24 cellular contexts compared by ENCODE assay signal in the genomic region with DNA sequence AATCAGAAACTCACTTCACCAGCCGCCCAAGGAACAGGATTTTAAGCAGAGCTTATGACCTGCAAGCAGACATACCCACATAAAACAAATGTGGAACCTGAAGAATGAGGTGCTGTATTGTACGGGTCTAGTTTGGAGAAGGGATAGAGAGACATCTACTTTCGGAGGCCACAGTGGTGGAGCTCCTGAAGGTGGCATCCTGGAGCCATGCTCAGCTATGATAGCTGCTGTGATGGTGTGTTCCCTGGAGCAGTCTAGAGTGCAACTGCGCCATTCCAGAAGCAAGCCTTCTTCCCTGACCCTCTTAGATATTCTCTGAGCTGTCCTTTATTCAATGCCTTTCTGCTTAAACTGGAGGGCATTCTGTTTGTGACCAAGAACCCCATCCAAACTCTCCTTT.
DNase-seq lines count a peak whose midpoint lies in the region; ATAC-seq, FAIRE-seq and TF ChIP-seq lines count a peak whose summit lies in the region.
"Had no signal": no experiment of that assay in that cellular context is flagged by ENCODE, and none has a peak within 500 bp of the region (broad histone marks: within the 10 kb centered on the region; RNA-seq: fewer than 3 reads in every experiment).

No MANE protein-coding gene starts in this region.

- H3K27me3 ChIP-seq in HepG2 (ENCODE audit: control insufficient read depth in 1 of 2, insufficient read depth in 2 of 2, low read length in 2 of 2) (no peaks in the 10 kb centered on the region), right lobe of liver (no peaks in the 10 kb centered on the region), OCI-LY1 (ENCODE audit: insufficient read depth, low read length) (0 out of 2 replicates have a peak, but pooled peaks cover 2% of the 10 kb centered on the region), H1 (replicated peaks in 1 of 4; ENCODE audit: control insufficient read depth in 3 of 4, extremely low read depth in 1 of 4, insufficient read depth in 3 of 4, low read length in 3 of 4) (no peaks in the 10 kb centered on the region)

- H3K4me1 ChIP-seq in HepG2 (ENCODE audit: insufficient read depth, low read length), result no peaks in the 10 kb centered on the region
- no peaks in the 10 kb centered on the region for H3K4me1 ChIP-seq in right lobe of liver
- no peaks in the 10 kb centered on the region for H3K4me1 ChIP-seq in OCI-LY1 (ENCODE audit: insufficient read depth, low read length, severe bottlenecking)
- peaks cover 0 to 5% (median 3%) of the 10 kb centered on the region in 4 experiments; a peak in 3 of 7 replicates for H3K4me1 ChIP-seq in H1 (replicated peaks in 1 of 4; ENCODE audit: control insufficient read depth in 3 of 4, insufficient read depth in 4 of 4, low read length in 3 of 4)
- H3K4me1 ChIP-seq: Caco-2 had no signal

- no peak overlapping the region for H2AK5ac ChIP-seq in H1 (ENCODE audit: low read depth, low read length)

- CTCF ChIA-PET in HepG2 (lab: Yijun Ruan, JAX; ENCODE audit: low intra/inter-chr PET ratio, low total read pairs) (no interaction called here), H1 (lab: Charles Lee; ENCODE audit: partially characterized antibody) (interaction anchor here (0.9 to 2.4 kb wide), 3 partner anchors 9 to 159 kb away, joined by 4 to 21 read pairs (median 5); no protein-coding TSS in a partner anchor)

- peaks cover 19% of the 10 kb centered on the region for H3K23me2 ChIP-seq in H1 (ENCODE audit: low read depth, low read length)

- no peak overlapping the region for H3K27ac ChIP-seq in HepG2 (ENCODE audit: extremely low read length, insufficient read depth, low read length)
- H3K27ac ChIP-seq in right lobe of liver, result no peak overlapping the region
- no peak overlapping the region for H3K27ac ChIP-seq in OCI-LY1 (ENCODE audit: low read depth, low read length, poor library complexity, severe bottlenecking)
- no peak overlapping the region for H3K27ac ChIP-seq in H1 (ENCODE audit: low read depth, low read length)
- H3K27ac ChIP-seq: C4-2B, GM23248 had no signal

- no peaks in the 10 kb centered on the region for H3K9me2 ChIP-seq in OCI-LY1 (ENCODE audit: low read depth, low read length)

- no TSS peak for BruUV-seq in HepG2 (replicated peaks; lab: Mats Ljungman, UMichigan)

- H3K9ac ChIP-seq in HepG2 (ENCODE audit: insufficient read depth, low read depth, low read length) (no peak overlapping the region), OCI-LY1 (ENCODE audit: low read length) (no peak overlapping the region), H1 (replicated peaks in 1 of 4; ENCODE audit: extremely low read depth in 1 of 4, low read depth in 3 of 4, low read length in 3 of 4) (no peak overlapping the region)
- H3K9ac ChIP-seq: GM23248 had no signal

- no peak overlapping the region for H3K4me3 ChIP-seq in HepG2 (replicated peaks in 1 of 3; ENCODE audit: insufficient read depth in 1 of 3, low read depth in 2 of 3, low read length in 3 of 3)
- H3K4me3 ChIP-seq in right lobe of liver, result no peak overlapping the region
- H3K4me3 ChIP-seq in OCI-LY1 (ENCODE audit: low read depth, low read length, poor library complexity, severe bottlenecking), result no peak overlapping the region
- H3K4me3 ChIP-seq in H1 (ENCODE audit: extremely low read depth in 1 of 4, insufficient read depth in 2 of 4, low read depth in 3 of 4, low read length in 4 of 4), result no peak overlapping the region
- H3K4me3 ChIP-seq: GM23248 had no signal

- H3K14ac ChIP-seq in H1 (ENCODE audit: insufficient read length), result no peak overlapping the region

- WGBS in HepG2 (ENCODE audit: low lambda C conversion rate), result 41% methylated on average over 4 of the region's 4 CpGs
- WGBS in right lobe of liver (ENCODE audit: insufficient coverage, low coverage, low lambda C conversion rate, missing lambda C conversion rate), result 60% methylated on average over 4 of the region's 4 CpGs
- WGBS in H1 (ENCODE audit: extremely low coverage in 1 of 2, insufficient coverage in 1 of 2, insufficient read length in 1 of 2, insufficient replicate concordance in 2 of 2, low coverage in 1 of 2, low lambda C conversion rate in 2 of 2, missing lambda C conversion rate in 1 of 2), 2 experiments, result 93% methylated on average over 4 of the region's 4 CpGs; no CpG with 5 or more reads in 1 of the 2 experiments

- H4K20me1 ChIP-seq in HepG2 (ENCODE audit: insufficient read depth, low read length) (no peaks in the 10 kb centered on the region), OCI-LY1 (ENCODE audit: insufficient read depth, low read length) (no peaks in the 10 kb centered on the region), H1 (replicated peaks in 1 of 2; ENCODE audit: control insufficient read depth in 1 of 2, insufficient read depth in 2 of 2, low read length in 2 of 2) (peaks cover 0 to 9% of the 10 kb centered on the region in 2 experiments)

- H3K36me3 ChIP-seq in HepG2 (replicated peaks in 1 of 2; ENCODE audit: control insufficient read depth in 1 of 2, insufficient read depth in 2 of 2, low read length in 2 of 2) (no peaks in the 10 kb centered on the region), right lobe of liver (no peaks in the 10 kb centered on the region), OCI-LY1 (ENCODE audit: insufficient read depth, low read length) (no peaks in the 10 kb centered on the region), H1 (ENCODE audit: control insufficient read depth in 2 of 4, insufficient read depth in 4 of 4, low read length in 3 of 4) (no peaks in the 10 kb centered on the region; a peak in 1 of 8 replicates)

- TF ChIP-seq EP300 in HepG2 (IDR thresholded peaks at IDR 0.05; ENCODE audit: low read depth in 2 of 2, low read length in 2 of 2) (no peak), HepG2 (CRISPR knock-in tag; IDR thresholded peaks at IDR 0.05; ENCODE audit: borderline replicate concordance) (no peak), H1 (IDR thresholded peaks at IDR 0.05; ENCODE audit: borderline replicate concordance in 1 of 2, low read depth in 2 of 2, low read length in 2 of 2) (no peak)

- no peak for DNase-seq in HepG2 (ENCODE audit: low spot score)
- DNase-seq in right lobe of liver, result no peak
- DNase-seq in H1 (ENCODE audit: low read depth in 1 of 2, low spot score in 2 of 2), result no peak
- no peak for DNase-seq in effector CD8-positive, alpha-beta T cell (lab: John Stamatoyannopoulos, UW)
- no peak for DNase-seq in cardiac septum (ENCODE audit: low spot score)
- DNase-seq: Caco-2; CD8-positive, alpha-beta T cell; DMS79 treated with DMSO at 0.1 percent for 48 hours; GM23248; H9; KG1; MM.1S; NCI-H187 treated with DMSO at 0.1 percent for 48 hours; NCI-H2107; NCI-H446; NCI-H524 treated with DMSO at 0.1 percent for 48 hours; NCI-H774; OCI-M1; T-helper 2 cell had no signal

- H3K79me2 ChIP-seq in HepG2 (ENCODE audit: insufficient read depth, low read length) (no peaks in the 10 kb centered on the region), OCI-LY1 (ENCODE audit: insufficient read depth, low read length) (no peaks in the 10 kb centered on the region), H1 (ENCODE audit: control insufficient read depth in 1 of 2, insufficient read depth in 2 of 2, low read length in 2 of 2) (no peaks in the 10 kb centered on the region; a peak in 1 of 4 replicates)

- POLR2A ChIA-PET in HepG2 (lab: Yijun Ruan, JAX), result no interaction called here
- POLR2A ChIA-PET in H1 (lab: Charles Lee; ENCODE audit: partially characterized antibody), result no interaction called here

- H3K18ac ChIP-seq in H1 (ENCODE audit: extremely low read depth, low read length), result peak overlapping the region; percentile 33; the same call in 1 of the 2 replicates

- peak overlapping the region; percentile 48 for H2BK120ac ChIP-seq in H1 (replicated peaks; ENCODE audit: low read depth, low read length)

- TF ChIP-seq POLR2A in HepG2 (IDR thresholded peaks at IDR 0.05; ENCODE audit: insufficient read depth in 1 of 2, low read depth in 2 of 2, low read length in 2 of 2), result no peak
- TF ChIP-seq POLR2A in right lobe of liver (IDR thresholded peaks at IDR 0.05), result no peak
- no peak for TF ChIP-seq POLR2A in H1 (IDR thresholded peaks at IDR 0.05; ENCODE audit: control extremely low read depth in 1 of 2, low read depth in 2 of 2, low read length in 2 of 2)

- no peaks in the 10 kb centered on the region for H3K9me3 ChIP-seq in HepG2 (ENCODE audit: low read length)
- H3K9me3 ChIP-seq in right lobe of liver, result no peaks in the 10 kb centered on the region
- H3K9me3 ChIP-seq in OCI-LY1 (ENCODE audit: low read length), result 0 out of 2 replicates have a peak, but pooled peaks cover 3% of the 10 kb centered on the region
- H3K9me3 ChIP-seq in H1 (ENCODE audit: insufficient read depth in 2 of 2, low read depth in 1 of 2, low read length in 1 of 2), result no peaks in the 10 kb centered on the region
- H3K9me3 ChIP-seq: Caco-2 had no signal

- in situ Hi-C loops in HepG2 (cut with HindIII; ENCODE audit: extremely low pct_ligation_motif_present, low pct_unique_long_range_greater_than_20kb), result no loop called here

- FAIRE-seq in HepG2 (lab: Jason Lieb, UNC) (no peak), H1 (lab: Jason Lieb, UNC) (no peak)
- FAIRE-seq: GM18507 had no signal

- no peak overlapping the region for H3K56ac ChIP-seq in H1 (replicated peaks; ENCODE audit: insufficient read length, low read depth, low read length)

- H3K4ac ChIP-seq in H1 (replicated peaks; ENCODE audit: insufficient read length, low read depth, low read length), result no peak overlapping the region

- H4K5ac ChIP-seq in H1 (ENCODE audit: insufficient read length, low read depth, low read length), result no peak overlapping the region

- H2AFZ ChIP-seq in HepG2 (ENCODE audit: low read length) (no peak overlapping the region), OCI-LY1 (ENCODE audit: low read length) (no peak overlapping the region), H1 (ENCODE audit: low read length) (no peak overlapping the region)
- H2AFZ ChIP-seq: GM23248 had no signal

- TF ChIP-seq RAD21 in HepG2 (CRISPR knock-in tag; IDR thresholded peaks at IDR 0.05), result no peak
- 0 out of 4 replicates have a peak, but pooled peaks have one; percentile 8 to 16 for TF ChIP-seq RAD21 in H1 (IDR thresholded peaks at IDR 0.05 in 1 of 2, conservative IDR thresholded peaks at IDR 0.05 in 1 of 2; ENCODE audit: low read depth in 2 of 2, low read length in 2 of 2)

- H4K91ac ChIP-seq in H1 (replicated peaks; ENCODE audit: insufficient read length, low read length), result peak overlapping the region; percentile 26

- peaks cover 5% of the 10 kb centered on the region; the same call in 1 of the 2 replicates for H3K79me1 ChIP-seq in H1 (ENCODE audit: low read depth, low read length)

- H3K4me2 ChIP-seq in HepG2 (ENCODE audit: low read depth, low read length), result no peak overlapping the region
- no peak overlapping the region for H3K4me2 ChIP-seq in OCI-LY1 (ENCODE audit: low read length)
- no peak overlapping the region for H3K4me2 ChIP-seq in H1 (ENCODE audit: insufficient read depth in 1 of 2, low read depth in 2 of 2, low read length in 2 of 2)

- no peak overlapping the region for H3K23ac ChIP-seq in H1 (ENCODE audit: insufficient read length)

- TF ChIP-seq CTCF in HepG2 (CRISPR knock-in tag; IDR thresholded peaks at IDR 0.05) (no peak), right lobe of liver (IDR thresholded peaks at IDR 0.05) (no peak), OCI-LY1 (IDR thresholded peaks at IDR 0.05; ENCODE audit: low read length) (peak; percentile 14; the same call in 1 of the 2 replicates), H1 (IDR thresholded peaks at IDR 0.05; ENCODE audit: control extremely low read depth in 1 of 3, insufficient read depth in 1 of 3, low read depth in 1 of 3, low read length in 3 of 3) (no peak)

- H2BK12ac ChIP-seq in H1 (ENCODE audit: low read depth, low read length), result peak overlapping the region; percentile 72

- ATAC-seq in HepG2, result peak; percentile 48; the same call in 2 of the 3 replicates
- ATAC-seq in right lobe of liver, result no peak
- ATAC-seq in HG03280 (IDR thresholded peaks at IDR 0.05; ENCODE audit: unreplicated experiment), result no peak
- ATAC-seq: CD8-positive, alpha-beta T cell; SK-N-SH treated with all-trans-retinoic acid at 6 μM for 48 hours had no signal

- intact Hi-C loops in HepG2 (cut with micrococcal nuclease; ENCODE audit: unreplicated experiment), result no loop called here
- intact Hi-C loops in right lobe of liver (cut with DNase I), result no loop called here
- intact Hi-C loops in cardiac septum (cut with DNase I), result no loop called here

- peak overlapping the region; percentile 12; the same call in 1 of the 2 replicates for H2BK5ac ChIP-seq in H1 (ENCODE audit: low read depth, low read length)

- H3F3A ChIP-seq in OCI-LY1 (ENCODE audit: insufficient read depth, low read length), result no peaks in the 10 kb centered on the region

- H2BK15ac ChIP-seq in H1 (ENCODE audit: low read length), result no peak overlapping the region

- H4K8ac ChIP-seq in H1 (ENCODE audit: extremely low read depth, insufficient read depth, low read length), result no peak overlapping the region

- H2BK20ac ChIP-seq in H1 (ENCODE audit: low read length), result peak overlapping the region; percentile 89; the same call in 1 of the 2 replicates
